ENCODE assay signal across 19 cellular contexts in genomic region chr9:93613791-93614190, GRCh38.
"Had no signal": no experiment of that assay in that cellular context is flagged by ENCODE, and none has a peak within 500 bp of the region (broad histone marks: within the 10 kb centered on the region; RNA-seq: fewer than 3 reads in every experiment).

No MANE protein-coding gene starts in this region.

- ATAC-seq: WTC11 had no signal

- DNase-seq: activated CD4-positive, alpha-beta T cell treated with anti-CD3 and anti-CD28 coated beads, Interleukin-2, amount 50 U/mL, for 48 hours; activated CD8-positive, alpha-beta memory T cell treated with anti-CD3 and anti-CD28 coated beads, Interleukin-2, amount 50 U/mL, for 48 hours; activated naive CD4-positive, alpha-beta T cell treated with anti-CD3 and anti-CD28 coated beads, Interleukin-2, amount 50 U/mL, for 16 hours; activated naive CD8-positive, alpha-beta T cell treated with anti-CD3 and anti-CD28 coated beads, Interleukin-2, amount 10 ng/mL, durations not matched to agents 7 days and 5 days; activated T-cell treated with anti-CD3 and anti-CD28 coated beads, Interleukin-2, amount 50 U/mL, for 1 hour; aorta; caudate nucleus; MG63; MV-4-11; NCI-H1092 treated with DMSO at 0.1 percent for 48 hours; NCI-H1417 treated with DMSO at 0.1 percent for 48 hours; NCI-H1694 treated with DMSO at 0.1 percent for 48 hours; NCI-H2029 treated with DMSO at 0.1 percent for 48 hours; NCI-H446; NCI-H524; SHP77 had no signal

- H3K27ac ChIP-seq: breast epithelium had no signal

- H3K4me3 Mint-ChIP-seq: activated naive CD8-positive, alpha-beta T cell treated with anti-CD3 and anti-CD28 coated beads, Interleukin-2, amount 10 ng/mL, durations not matched to agents 7 days and 5 days; T-helper 1 cell treated with Interleukin-12 subunit alpha and Interleukin-12 subunit beta and Interleukin-4 antibody, amounts not matched to agents 30 μg/mL and 1 μg/mL, for 36 hours; WTC11 had no signal

- H3K4me3 ChIP-seq: breast epithelium, MG63 had no signal

- H3K27me3 Mint-ChIP-seq: activated naive CD8-positive, alpha-beta T cell treated with anti-CD3 and anti-CD28 coated beads, Interleukin-2, amount 10 ng/mL, durations not matched to agents 7 days and 5 days had no signal

- H3K4me1 ChIP-seq: breast epithelium had no signal

- H3K36me3 ChIP-seq: breast epithelium, MG63 had no signal

- H3K27ac Mint-ChIP-seq: activated naive CD8-positive, alpha-beta T cell treated with anti-CD3 and anti-CD28 coated beads, Interleukin-2, amount 10 ng/mL, durations not matched to agents 7 days and 5 days; T-helper 1 cell treated with Interleukin-12 subunit alpha and Interleukin-12 subunit beta and Interleukin-4 antibody, amounts not matched to agents 30 μg/mL and 1 μg/mL, for 36 hours; WTC11 had no signal

- H3K27me3 ChIP-seq: breast epithelium, MG63 had no signal
